Comparison of ENCODE assay signal across 8 cellular contexts in the genomic region with DNA sequence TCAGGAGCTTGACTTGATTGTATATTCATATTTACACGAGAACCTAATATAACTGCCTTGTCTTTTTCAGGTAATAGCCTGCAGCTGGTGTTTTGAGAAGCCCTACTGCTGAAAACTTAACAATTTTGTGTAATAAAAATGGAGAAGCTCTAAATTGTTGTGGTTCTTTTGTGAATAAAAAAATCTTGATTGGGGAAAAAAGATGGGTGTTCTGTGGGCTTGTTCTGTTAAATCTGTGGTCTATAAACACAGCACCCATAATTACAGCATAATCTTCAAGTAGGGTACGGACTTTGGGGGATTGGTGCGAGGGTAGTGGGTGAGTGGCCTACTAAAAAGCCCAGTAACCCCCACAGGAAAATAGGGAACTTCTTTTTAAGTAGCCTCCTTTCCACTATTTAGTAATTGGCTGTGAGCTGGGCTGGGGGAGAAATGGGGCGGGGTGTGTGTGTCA. TPM values are rescaled to one million over a fixed set of nuclear protein-coding genes. Genes with fewer than 3 reads are reported as not detected.
DNase-seq lines count a peak whose midpoint lies in the region; TF ChIP-seq lines count a peak whose summit lies in the region.

No MANE protein-coding gene starts in this region.

- peak overlapping the region; percentile 89 for H3K4me3 ChIP-seq in fibroblast of pulmonary artery (replicated peaks; ENCODE audit: low read depth, low read length)
- peak overlapping the region; percentile 77 to 95 (median 84) for H3K4me3 ChIP-seq in stomach

- H3K4me1 Mint-ChIP-seq in HFFc6 (ENCODE audit: low read depth), result peaks cover 59% of the 10 kb centered on the region

- H3K9me3 Mint-ChIP-seq in HFFc6, result peaks cover 66% of the 10 kb centered on the region

- POLR2A ChIA-PET in RWPE1 (lab: Yijun Ruan, JAX; ENCODE audit: low non-redundant PET), result interaction anchor here (1.1 to 3.3 kb wide), 2 partner anchors 8 to 34 kb away, joined by 3 to 34 read pairs; partner anchors contain the start of gene MALAT1

- peaks cover 53 to 56% (median 54%) of the 10 kb centered on the region in 4 donors for H3K36me3 ChIP-seq in stomach

- TF ChIP-seq EP300 in stomach (IDR thresholded peaks at IDR 0.05), result no peak

- CTCF ChIA-PET in RWPE1 (lab: Yijun Ruan, JAX), result interaction anchor here (0.6 kb wide), 1 partner anchor 34 kb away, joined by 5 read pairs; no protein-coding TSS in a partner anchor

- peak in 1 of 4 donors; percentile 60 for TF ChIP-seq POLR2A in stomach (IDR thresholded peaks at IDR 0.05)

- H3K27ac ChIP-seq in RWPE1 (peak overlapping the region; percentile 98), stomach (peak overlapping the region; percentile 88 to 99 (median 99))

- peaks cover 48% of the 10 kb centered on the region for H3K36me3 Mint-ChIP-seq in HFFc6 (ENCODE audit: low read depth)

- H3K27me3 Mint-ChIP-seq in HFFc6 (ENCODE audit: insufficient read depth), result peaks cover 72% of the 10 kb centered on the region

- H3K9me3 ChIP-seq in stomach, result no peaks in the 10 kb centered on the region

- TF ChIP-seq CTCF in RWPE1 (conservative IDR thresholded peaks at IDR 0.05; ENCODE audit: low read depth) (no peak), fibroblast of pulmonary artery (IDR thresholded peaks at IDR 0.05; ENCODE audit: low read length, missing control alignments) (no peak), stomach (IDR thresholded peaks at IDR 0.05) (no peak), HFFc6 (IDR thresholded peaks at IDR 0.05) (no peak)

- H3K27ac Mint-ChIP-seq in HFFc6, result no peak overlapping the region

- DNase-seq in NCI-H2171 treated with DMSO at 0.1 percent for 48 hours (lab: John Stamatoyannopoulos, UW) (peak; percentile 58), NCI-H2171 (lab: John Stamatoyannopoulos, UW) (no peak), RWPE1 (ENCODE audit: low spot score) (no peak), fibroblast of pulmonary artery (ENCODE audit: low read depth) (no peak), stomach (no peak), AG08395 (ENCODE audit: low spot score) (no peak), HFFc6 (no peak)
- DNase-seq in activated CD4-positive, alpha-beta T cell treated with anti-CD3 and anti-CD28 coated beads, Interleukin-2, amount 50 U/mL, for 4 hours, result no peak

- intact Hi-C loops in stomach (cut with DNase I; ENCODE audit: low total_unique reads), result loop anchor here (5.0 kb wide), 1 partner anchor 34 kb away; no protein-coding TSS in a partner anchor

- H3K27me3 ChIP-seq in stomach, result no peaks in the 10 kb centered on the region

- H3K4me3 Mint-ChIP-seq in HFFc6, result no peak overlapping the region

- 26 to 52% (median 32%) methylated on average over 4 of the region's 4 CpGs for WGBS in stomach, 5 donors

- H3K4me1 ChIP-seq in stomach, result peaks cover 32 to 63% (median 55%) of the 10 kb centered on the region in 4 donors

RNA-seq across cellular contexts. Expression of gene MALAT1, which starts 7.5 kb away (rescaled TPM):
- over 10,000 TPM; 11,517 to 39,496 (median 13,707) TPM for total RNA-seq in stomach
- 100 to 1,000 TPM; 124 to 296 (median 126) TPM for polyA plus RNA-seq in stomach
- total RNA-seq in HFFc6 (2021; fragmentation: NEBNext Ultra II Directional; extraction: Animal tissue kit (Norgen Biotek cat#: 25700)), result 1,000 to 10,000 TPM; 3,136 to 4,087 (median 3,570) TPM

RNA-seq across cellular contexts. Expression of gene SCYL1, which starts 18.5 kb away (rescaled TPM):
- 10 to 100 TPM in 4 of 5 donors, 1 to 10 TPM in 1; 3.5 to 89.0 (median 65.2) TPM for total RNA-seq in stomach
- polyA plus RNA-seq in stomach, result 10 to 100 TPM; 65.8 to 94.8 (median 86.1) TPM
- total RNA-seq in HFFc6 (2021; fragmentation: NEBNext Ultra II Directional; extraction: Animal tissue kit (Norgen Biotek cat#: 25700)), result 100 to 1,000 TPM; 120 to 137 (median 126) TPM

RNA-seq across cellular contexts. Expression of gene LTBP3, which starts 51.8 kb away (rescaled TPM):
- 100 to 1,000 TPM in 4 of 5 donors, 10 to 100 TPM in 1; 35.1 to 452 (median 117) TPM for total RNA-seq in stomach
- 10 to 100 TPM; 26.9 to 58.2 (median 28.7) TPM for polyA plus RNA-seq in stomach
- total RNA-seq in HFFc6 (2021; fragmentation: NEBNext Ultra II Directional; extraction: Animal tissue kit (Norgen Biotek cat#: 25700)), result 10 to 100 TPM; 64.0 to 78.1 (median 66.0) TPM
